Comparison of ENCODE assay signal across 15 cellular contexts in the genomic region with DNA sequence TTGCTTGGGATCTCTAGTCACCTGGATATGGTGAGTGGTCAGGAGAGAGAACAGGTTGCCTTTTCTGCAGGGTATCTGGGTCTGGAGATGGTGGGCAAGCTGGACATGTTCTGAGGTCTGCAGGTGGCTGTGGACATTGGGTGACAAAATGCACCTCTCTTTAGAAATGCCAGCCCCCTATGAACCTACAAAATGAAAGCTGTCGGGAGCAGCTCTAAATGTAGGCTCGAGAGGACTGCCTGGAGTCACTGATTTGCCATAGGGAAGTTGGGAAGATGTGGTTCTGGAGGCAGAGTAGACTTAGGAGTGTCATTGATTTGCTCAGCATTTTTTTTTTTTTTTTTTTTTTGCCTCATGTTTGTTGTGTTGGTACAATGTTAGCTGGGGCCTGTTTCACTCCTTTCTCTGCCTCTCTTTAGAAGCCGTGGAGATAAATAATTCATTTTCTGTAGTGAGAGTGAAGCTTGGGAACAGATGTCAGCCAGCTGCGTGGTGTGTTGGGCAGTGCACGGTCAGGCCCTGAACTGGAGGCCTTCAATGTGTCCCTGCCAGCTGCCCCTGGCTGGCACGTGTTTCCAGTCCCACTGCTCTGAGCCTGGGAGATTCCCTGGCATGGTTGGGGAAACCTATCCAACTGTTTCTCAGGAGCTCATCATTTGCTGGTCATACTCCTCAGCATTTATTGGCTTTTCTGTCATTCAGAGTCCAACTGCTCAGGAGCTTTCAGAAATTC. TPM values are rescaled to one million over a fixed set of nuclear protein-coding genes. Genes with fewer than 3 reads are reported as not detected.
A peak's percentile ranks its signal among the peaks of the same experiment; 100 is the strongest.
DNase-seq lines count a peak whose midpoint lies in the region; ATAC-seq, FAIRE-seq and TF ChIP-seq lines count a peak whose summit lies in the region.
"Had no signal": no experiment of that assay in that cellular context is flagged by ENCODE, and none has a peak within 500 bp of the region (broad histone marks: within the 10 kb centered on the region; RNA-seq: fewer than 3 reads in every experiment).

No MANE protein-coding gene starts in this region.

- no peak for FAIRE-seq in RCC 7860 (lab: Jason Lieb, UNC)

- peaks cover 9% of the 10 kb centered on the region for H3K4me1 Mint-ChIP-seq in osteocyte (ENCODE audit: unreplicated experiment)

- peaks cover 3% of the 10 kb centered on the region for H3K36me3 Mint-ChIP-seq in osteocyte (ENCODE audit: unreplicated experiment)

- DNase-seq in AG10803 (ENCODE audit: low read depth) = peak; percentile 53
- peak; percentile 36 for DNase-seq in RCC 7860 (ENCODE audit: low spot score)
- peak in 4 of 5 donors; percentile 50 to 76 (median 60) for DNase-seq in heart left ventricle
- DNase-seq in osteocyte (ENCODE audit: extremely low spot score, unreplicated experiment) = peak; percentile 67
- no peak for DNase-seq in dedifferentiated amniotic fluid mesenchymal stem cell (ENCODE audit: extremely low spot score)
- no peak for DNase-seq in DMS153 treated with DMSO at 0.1 percent for 48 hours (lab: John Stamatoyannopoulos, UW; ENCODE audit: unreplicated experiment)
- DNase-seq in MV-4-11 (lab: John Stamatoyannopoulos, UW) = no peak
- DNase-seq: activated naive CD4-positive, alpha-beta T cell treated with anti-CD3 and anti-CD28 coated beads for 36 hours; central memory CD4-positive, alpha-beta T cell; NCI-H345; spleen; upper lobe of right lung had no signal

- TF ChIP-seq CTCF in AG10803 (conservative IDR thresholded peaks at IDR 0.05; ENCODE audit: low read length) (no peak), heart left ventricle (IDR thresholded peaks at IDR 0.05) (no peak), osteocyte (IDR thresholded peaks at IDR 0.05) (no peak)

- ATAC-seq in heart left ventricle (peak; percentile 77 to 82 (median 82)), HG02678 (IDR thresholded peaks at IDR 0.05; ENCODE audit: unreplicated experiment) (no peak)
- ATAC-seq: upper lobe of right lung had no signal

- no peak overlapping the region for H3K4me3 Mint-ChIP-seq in osteocyte (ENCODE audit: unreplicated experiment)
- H3K4me3 Mint-ChIP-seq: activated naive CD4-positive, alpha-beta T cell treated with anti-CD3 and anti-CD28 coated beads for 36 hours had no signal

- peak overlapping the region in 10 of 12 donors; percentile 13 to 62 (median 32) for H3K27ac ChIP-seq in heart left ventricle
- H3K27ac ChIP-seq: HL-60, RWPE1, upper lobe of right lung had no signal

- H3K27me3 ChIP-seq in heart left ventricle = peaks cover 0 to under 1% (median 0%) of the 10 kb centered on the region in 9 donors
- H3K27me3 ChIP-seq: spleen, upper lobe of right lung had no signal

- H3K36me3 ChIP-seq in heart left ventricle = no peaks in the 10 kb centered on the region
- H3K36me3 ChIP-seq: spleen, upper lobe of right lung had no signal

- 38 to 56% (median 48%) methylated on average over 6 of the region's 6 CpGs for WGBS in heart left ventricle, 4 donors

- intact Hi-C loops in heart left ventricle (cut with DNase I) = no loop called here

- H3K4me3 ChIP-seq in AG10803 (ENCODE audit: low read length) (no peak overlapping the region), heart left ventricle (no peak overlapping the region)
- H3K4me3 ChIP-seq: spleen, upper lobe of right lung had no signal

- H3K9me3 Mint-ChIP-seq in osteocyte (ENCODE audit: unreplicated experiment) = peaks cover 13% of the 10 kb centered on the region
- H3K9me3 Mint-ChIP-seq: activated naive CD4-positive, alpha-beta T cell treated with anti-CD3 and anti-CD28 coated beads for 36 hours had no signal

- peaks cover 4% of the 10 kb centered on the region for H3K27me3 Mint-ChIP-seq in osteocyte (ENCODE audit: unreplicated experiment)

- H3K9me3 ChIP-seq in heart left ventricle = no peaks in the 10 kb centered on the region
- H3K9me3 ChIP-seq: upper lobe of right lung had no signal

- no peak for TF ChIP-seq POLR2A in heart left ventricle (IDR thresholded peaks at IDR 0.05)

- H3K4me1 ChIP-seq in heart left ventricle = peaks cover 0 to 22% (median 3%) of the 10 kb centered on the region in 12 donors
- H3K4me1 ChIP-seq: upper lobe of right lung had no signal

- no peak overlapping the region for H3K27ac Mint-ChIP-seq in osteocyte (ENCODE audit: unreplicated experiment)
- H3K27ac Mint-ChIP-seq: activated naive CD4-positive, alpha-beta T cell treated with anti-CD3 and anti-CD28 coated beads for 36 hours had no signal

RNA-seq across cellular contexts. Expression of a gene that starts 5.4 kb away (rescaled TPM):
- total RNA-seq in heart left ventricle = 100 to 1,000 TPM; 107 to 214 (median 139) TPM
- polyA plus RNA-seq in heart left ventricle = 100 to 1,000 TPM in 1 of 2 donors, 10 to 100 TPM in 1; 93.4 to 120 TPM
- total RNA-seq in osteocyte = 53.8 and 67.8 TPM in 2 replicates

RNA-seq across cellular contexts. Expression of a gene that starts 58.3 kb away (rescaled TPM):
- total RNA-seq in heart left ventricle (under 1 TPM in 4 of 9 donors, not detected in 5; 0.14 to 0.93 (median 0.49) TPM), osteocyte (0.43 and 0.55 TPM in 2 replicates)
- polyA plus RNA-seq in heart left ventricle = under 1 TPM; 0.15 to 0.27 TPM
- total RNA-seq: upper lobe of right lung had no signal

RNA-seq across cellular contexts. Expression of a gene that starts 58.4 kb away (rescaled TPM):
- 10 to 100 TPM; 18.7 to 31.2 (median 24.3) TPM for total RNA-seq in heart left ventricle
- 10 to 100 TPM; 14.9 to 72.4 TPM for polyA plus RNA-seq in heart left ventricle
- total RNA-seq in osteocyte = 32.0 and 35.5 TPM in 2 replicates

Comparison
In these comparisons a context has a peak if more than half of its experiments do, and no peak if none do; other contexts are left out.
1. DNase-seq: peak in AG10803 (single experiment), RCC 7860 (single experiment), heart left ventricle (4 of 5) and osteocyte (single experiment); none in dedifferentiated amniotic fluid mesenchymal stem cell (single experiment), DMS153 treated with DMSO at 0.1 percent for 48 hours (single experiment) and MV-4-11 (single experiment).